1 cellular context compared by ENCODE assay signal in genomic region chr17:7582401-7583252, GRCh38.
TF ChIP-seq lines count a peak whose summit lies in the region.

No MANE protein-coding gene starts in this region.

TF ChIP-seq in K562, 482 proteins besides CTCF, POLR2A, EP300 and RAD21 (continued from another document and continues in another):
- no peak for TF ChIP-seq ZBTB33 (CRISPR knock-in tag; IDR thresholded peaks at IDR 0.05)
- TF ChIP-seq ZBTB1 (CRISPR knock-in tag; IDR thresholded peaks at IDR 0.05; ENCODE audit: borderline replicate concordance, low read depth): 0 out of 2 replicates have a peak, but pooled peaks have one; percentile 15
- TF ChIP-seq CHD1 (IDR thresholded peaks at IDR 0.05; ENCODE audit: low read length): no peak
- TF ChIP-seq ZNF584 (CRISPR knock-in tag; IDR thresholded peaks at IDR 0.05; ENCODE audit: low read depth): 0 out of 2 replicates have a peak, but pooled peaks have one; percentile 45
- TF ChIP-seq AFF4 (CRISPR knock-in tag; IDR thresholded peaks at IDR 0.05): 0 out of 2 replicates have a peak, but pooled peaks have one; percentile 18
- no peak for TF ChIP-seq TFE3 (CRISPR knock-in tag; IDR thresholded peaks at IDR 0.05)
- no peak for TF ChIP-seq CREB3 (tag; conservative IDR thresholded peaks at IDR 0.05; ENCODE audit: low read depth)
- no peak; the same call in 1 of the 2 replicates for TF ChIP-seq ZBTB34 (CRISPR knock-in tag; IDR thresholded peaks at IDR 0.05)
- TF ChIP-seq SNIP1 (IDR thresholded peaks at IDR 0.05; ENCODE audit: low read depth): no peak
- TF ChIP-seq ZFP91 (CRISPR knock-in tag; IDR thresholded peaks at IDR 0.05): no peak
- no peak for TF ChIP-seq KAT2B (IDR thresholded peaks at IDR 0.05; ENCODE audit: low read depth, low read length)
- TF ChIP-seq MXD1 (CRISPR knock-in tag; IDR thresholded peaks at IDR 0.05; ENCODE audit: borderline replicate concordance, poor library complexity, severe bottlenecking): no peak
- no peak for TF ChIP-seq ZNF124 (CRISPR knock-in tag; IDR thresholded peaks at IDR 0.05)
- no peak for TF ChIP-seq PBX2 (CRISPR knock-in tag; IDR thresholded peaks at IDR 0.05; ENCODE audit: low read depth)
- TF ChIP-seq PBX2 (tag; conservative IDR thresholded peaks at IDR 0.05; ENCODE audit: low read depth): no peak
- TF ChIP-seq NFYB (IDR thresholded peaks at IDR 0.05; ENCODE audit: extremely low read depth, insufficient read length): no peak
- no peak for TF ChIP-seq ZNF133 (CRISPR knock-in tag; IDR thresholded peaks at IDR 0.05)
- no peak for TF ChIP-seq FOXM1 (IDR thresholded peaks at IDR 0.05; ENCODE audit: low read depth)
- TF ChIP-seq FOXM1 (CRISPR knock-in tag; IDR thresholded peaks at IDR 0.05; ENCODE audit: low read depth): peak; percentile 31; the same call in 1 of the 2 replicates
- no peak for TF ChIP-seq ZNF175 (CRISPR knock-in tag; IDR thresholded peaks at IDR 0.05; ENCODE audit: low read depth)
- no peak for TF ChIP-seq MYC (IDR thresholded peaks at IDR 0.05; ENCODE audit: low read depth, low read length)
- peak; percentile 73; the same call in 1 of the 2 replicates for TF ChIP-seq MYC (CRISPR knock-in tag; IDR thresholded peaks at IDR 0.05; ENCODE audit: borderline replicate concordance, low read depth)
- TF ChIP-seq ZNF143 (CRISPR knock-in tag; IDR thresholded peaks at IDR 0.05): no peak
- TF ChIP-seq ZNF134 (CRISPR knock-in tag; conservative IDR thresholded peaks at IDR 0.05): 0 out of 2 replicates have a peak, but pooled peaks have one; percentile 30
- TF ChIP-seq KLF6 (CRISPR knock-in tag; IDR thresholded peaks at IDR 0.05; ENCODE audit: borderline replicate concordance): no peak
- no peak for TF ChIP-seq NUFIP1 (IDR thresholded peaks at IDR 0.05; ENCODE audit: partially characterized antibody)
- TF ChIP-seq ZBTB9 (CRISPR knock-in tag; IDR thresholded peaks at IDR 0.05): 0 out of 2 replicates have a peak, but pooled peaks have one; percentile 76
- no peak for TF ChIP-seq ZNF77 (CRISPR knock-in tag; IDR thresholded peaks at IDR 0.05)
- no peak for TF ChIP-seq TEAD1 (CRISPR knock-in tag; IDR thresholded peaks at IDR 0.05)
- no peak for TF ChIP-seq RFX1 (IDR thresholded peaks at IDR 0.05)
- peak; percentile 39 for TF ChIP-seq HMGN3 (IDR thresholded peaks at IDR 0.05; ENCODE audit: borderline replicate concordance, extremely low read depth, insufficient read length, low read depth, low read length)
- TF ChIP-seq ZNF197 (CRISPR knock-in tag; IDR thresholded peaks at IDR 0.05; ENCODE audit: low read depth): no peak
- no peak for TF ChIP-seq FOXA1 (IDR thresholded peaks at IDR 0.05; ENCODE audit: borderline replicate concordance)
- TF ChIP-seq NFE2L1 (tag; IDR thresholded peaks at IDR 0.05; ENCODE audit: borderline replicate concordance, low read depth): no peak
- peak; percentile 44 for TF ChIP-seq PCBP1 (IDR thresholded peaks at IDR 0.05; ENCODE audit: low read depth, low read length, poor library complexity, severe bottlenecking)
- TF ChIP-seq USF1 (CRISPR knock-in tag; IDR thresholded peaks at IDR 0.05): peak; percentile 56
- TF ChIP-seq ZHX1 (conservative IDR thresholded peaks at IDR 0.05; ENCODE audit: low read length): no peak
- TF ChIP-seq SMAD4 (CRISPR knock-in tag; conservative IDR thresholded peaks at IDR 0.05): peak; percentile 64; the same call in 1 of the 2 replicates
- TF ChIP-seq CCAR2 (IDR thresholded peaks at IDR 0.05; ENCODE audit: low read depth, low read length): no peak
